ENCODE assay signal across 8 cellular contexts in genomic region chrX:119690921-119691716, GRCh38. TPM values are rescaled to one million over a fixed set of nuclear protein-coding genes. Genes with fewer than 3 reads are reported as not detected.
DNase-seq lines count a peak whose midpoint lies in the region; ATAC-seq, FAIRE-seq and TF ChIP-seq lines count a peak whose summit lies in the region.

No MANE protein-coding gene starts in this region.

- TF ChIP-seq CTCF in bronchial epithelial cell (IDR thresholded peaks at IDR 0.05; ENCODE audit: insufficient read depth, low read length, severe bottlenecking) (no peak), progenitor cell of endocrine pancreas (IDR thresholded peaks at IDR 0.05; ENCODE audit: unreplicated experiment) (no peak)

- peaks cover 18% of the 10 kb centered on the region for H3K27me3 Mint-ChIP-seq in progenitor cell of endocrine pancreas

- no peaks in the 10 kb centered on the region for H3K36me3 ChIP-seq in bronchial epithelial cell (ENCODE audit: control insufficient read depth, insufficient read depth, low read length)

- ATAC-seq in SK-N-SH treated with all-trans-retinoic acid at 6 μM for 48 hours (no peak), GM18873 (IDR thresholded peaks at IDR 0.05; ENCODE audit: low FRiP score, unreplicated experiment) (no peak)

- peak overlapping the region; percentile 95 for H3K4me3 Mint-ChIP-seq in progenitor cell of endocrine pancreas (ENCODE audit: low read depth)

- DNase-seq in GM19239 (ENCODE audit: insufficient read length, low spot score), result no peak
- peak; percentile 22 for DNase-seq in bronchial epithelial cell (ENCODE audit: low read depth)
- no peak for DNase-seq in progenitor cell of endocrine pancreas (ENCODE audit: low spot score, unreplicated experiment)
- DNase-seq in NCI-H1048 (lab: John Stamatoyannopoulos, UW), result no peak
- no peak for DNase-seq in NCI-H345 treated with DMSO at 0.1 percent for 48 hours (lab: John Stamatoyannopoulos, UW; ENCODE audit: unreplicated experiment)
- DNase-seq in occipital lobe (lab: John Stamatoyannopoulos, UW), result no peak

- FAIRE-seq in GM19239 (lab: Jason Lieb, UNC) (peak; percentile 100), bronchial epithelial cell (lab: Jason Lieb, UNC) (peak; percentile 36)

- H3K36me3 Mint-ChIP-seq in progenitor cell of endocrine pancreas (ENCODE audit: insufficient read depth), result no peaks in the 10 kb centered on the region

- H3K27me3 ChIP-seq in bronchial epithelial cell (ENCODE audit: control insufficient read depth, insufficient read depth, low read length), result no peaks in the 10 kb centered on the region

- H3K4me3 ChIP-seq in bronchial epithelial cell (ENCODE audit: low read depth, low read length), result no peak overlapping the region

- peaks cover 9% of the 10 kb centered on the region for H3K4me1 Mint-ChIP-seq in progenitor cell of endocrine pancreas (ENCODE audit: low read depth)

- peak overlapping the region; percentile 45 for H3K27ac Mint-ChIP-seq in progenitor cell of endocrine pancreas

- H3K9me3 Mint-ChIP-seq in progenitor cell of endocrine pancreas (ENCODE audit: low read depth), result peaks cover 3% of the 10 kb centered on the region

TF ChIP-seq in SK-N-SH treated with all-trans-retinoic acid at 6 μM for 48 hours, 23 proteins besides CTCF, POLR2A, EP300 and RAD21:
- no peak for TF ChIP-seq ZNF565 (CRISPR knock-in tag; conservative IDR thresholded peaks at IDR 0.05; ENCODE audit: low read depth)
- no peak for TF ChIP-seq RARB (CRISPR knock-in tag; IDR thresholded peaks at IDR 0.05)
- 0 out of 2 replicates have a peak, but pooled peaks have one; percentile 13 for TF ChIP-seq CREB5 (CRISPR knock-in tag; IDR thresholded peaks at IDR 0.05; ENCODE audit: low read depth)
- no peak for TF ChIP-seq TOX (CRISPR knock-in tag; IDR thresholded peaks at IDR 0.05; ENCODE audit: borderline replicate concordance)
- no peak for TF ChIP-seq PATZ1 (CRISPR knock-in tag; IDR thresholded peaks at IDR 0.05; ENCODE audit: borderline replicate concordance)
- no peak for TF ChIP-seq ZC3H10 (CRISPR knock-in tag; IDR thresholded peaks at IDR 0.05)
- no peak for TF ChIP-seq OSR1 (CRISPR knock-in tag; IDR thresholded peaks at IDR 0.05)

RNA-seq across cellular contexts. Expression of gene SEPTIN6, which starts 1.8 kb away (rescaled TPM):
- total RNA-seq in bronchial epithelial cell (1.6 and 1.7 TPM in 2 replicates), progenitor cell of endocrine pancreas (37.1 and 40.2 TPM in 2 replicates), occipital lobe (43.0 TPM)

Comparison
In these comparisons a context has a peak if more than half of its experiments do, and no peak if none do; other contexts are left out.
1. RNA of gene SEPTIN6, which starts 1.8 kb away (total RNA-seq): 43.0 TPM in occipital lobe (single experiment) and 37.1 to 40.2 TPM in progenitor cell of endocrine pancreas; 1.6 to 1.7 TPM in bronchial epithelial cell; every median in the first group is over 10 times any median in the second.